ENCODE assay signal across 26 cellular contexts in genomic region chr4:174946246-174946645, GRCh38. TPM values are rescaled to one million over a fixed set of nuclear protein-coding genes. Genes with fewer than 3 reads are reported as not detected.
"Had no signal": no experiment of that assay in that cellular context is flagged by ENCODE, and none has a peak within 500 bp of the region (broad histone marks: within the 10 kb centered on the region; RNA-seq: fewer than 3 reads in every experiment).

No MANE protein-coding gene starts in this region.

- H3K27ac ChIP-seq: brain microvascular endothelial cell, cardiac muscle cell, PC-9 had no signal

- DNase-seq: activated CD4-positive, alpha-beta T cell treated with anti-CD3 and anti-CD28 coated beads for 1 hour; activated CD4-positive, alpha-beta T cell treated with anti-CD3 and anti-CD28 coated beads, Interleukin-2, amount 10 ng/mL, durations not matched to agents 24 days and 14 days; activated CD4-positive, alpha-beta T cell treated with anti-CD3 and anti-CD28 coated beads, Interleukin-2, amount 50 U/mL, for 48 hours; activated CD8-positive, alpha-beta memory T cell treated with anti-CD3 and anti-CD28 coated beads, Interleukin-2, amount 10 ng/mL, durations not matched to agents 7 days and 5 days; activated effector memory CD4-positive, alpha-beta T cell treated with anti-CD3 and anti-CD28 coated beads, Interleukin-2, amount 50 U/mL, for 16 hours; activated naive CD4-positive, alpha-beta T cell treated with Interleukin-2 at 50 U/mL for 16 hours; activated T-cell treated with anti-CD3 and anti-CD28 coated beads, Interleukin-2, amount 50 U/mL, for 4 hours; amygdala; brain microvascular endothelial cell; NCI-H1092 treated with DMSO at 0.1 percent for 48 hours; NCI-H1417 treated with DMSO at 0.1 percent for 48 hours; NCI-H1694; NCI-H2081 treated with DMSO at 0.1 percent for 48 hours; NCI-H2227 treated with DMSO at 0.1 percent for 48 hours; NCI-H446 treated with DMSO at 0.1 percent for 48 hours; NCI-H524 treated with DMSO at 0.1 percent for 48 hours; NCI-H748 treated with DMSO at 0.1 percent for 48 hours; PC-9; SHP77 treated with DMSO at 0.1 percent for 48 hours; T-helper 17 cell; T-helper 9 cell had no signal

- H3K36me3 ChIP-seq: brain microvascular endothelial cell, cardiac muscle cell had no signal

- H3K27me3 ChIP-seq: brain microvascular endothelial cell, cardiac muscle cell had no signal

- H3K4me3 ChIP-seq: cardiac muscle cell, PC-9 had no signal

- ATAC-seq: activated CD8-positive, alpha-beta memory T cell treated with anti-CD3 and anti-CD28 coated beads, Interleukin-2, amount 10 ng/mL, durations not matched to agents 7 days and 5 days; activated naive CD4-positive, alpha-beta T cell treated with anti-CD3 and anti-CD28 coated beads, Interleukin-2, amount 50 U/mL, for 72 hours; activated T-cell treated with anti-CD3 and anti-CD28 coated beads, Interleukin-2, amount 50 U/mL, for 4 hours; T-helper 17 cell; WTC11 had no signal

RNA-seq across cellular contexts. Expression of gene ADAM29, which starts 28.1 kb away (rescaled TPM):
- total RNA-seq: activated CD4-positive, alpha-beta T cell treated with anti-CD3 and anti-CD28 coated beads, Interleukin-2, amount 10 ng/mL, durations not matched to agents 24 days and 14 days; activated CD8-positive, alpha-beta memory T cell treated with anti-CD3 and anti-CD28 coated beads, Interleukin-2, amount 10 ng/mL, durations not matched to agents 7 days and 5 days; activated naive CD4-positive, alpha-beta T cell treated with anti-CD3 and anti-CD28 coated beads, Interleukin-2, amount 50 U/mL, for 72 hours; activated T-cell treated with anti-CD3 and anti-CD28 coated beads, Interleukin-2, amount 50 U/mL, for 4 hours; cardiac muscle cell; MCF 10A; PC-9; SK-MEL-5; T-helper 17 cell; WTC11 had no signal
- polyA plus RNA-seq: cardiac muscle cell had no signal
